11 cellular contexts compared by ENCODE assay signal in the genomic region with DNA sequence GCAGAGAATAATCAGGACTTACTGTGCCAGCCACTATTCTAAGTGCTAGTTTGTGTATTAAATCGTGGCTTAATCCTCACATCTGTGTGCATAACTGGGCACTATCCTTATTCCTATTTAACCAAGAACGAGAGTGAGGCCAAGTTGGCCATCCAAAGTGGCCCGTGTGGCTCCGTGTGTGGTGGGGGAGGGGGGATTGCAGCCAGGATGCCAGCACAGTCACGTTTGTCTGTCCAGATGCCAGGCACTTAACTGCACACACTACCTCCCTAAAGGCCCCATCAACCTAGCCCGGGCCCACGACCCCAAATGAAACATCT.
DNase-seq lines count a peak whose midpoint lies in the region; ATAC-seq, FAIRE-seq and TF ChIP-seq lines count a peak whose summit lies in the region.
"Had no signal": no experiment of that assay in that cellular context is flagged by ENCODE, and none has a peak within 500 bp of the region (broad histone marks: within the 10 kb centered on the region; RNA-seq: fewer than 3 reads in every experiment).

No MANE protein-coding gene starts in this region.

- no peak for ATAC-seq in central memory CD8-positive, alpha-beta T cell (replicated peaks; ENCODE audit: extremely low read depth, poor library complexity, severe bottlenecking)

- no peak overlapping the region for H2AFZ ChIP-seq in OCI-LY1 (ENCODE audit: low read length)

- H3K9me2 ChIP-seq in OCI-LY1 (ENCODE audit: low read depth, low read length): no peaks in the 10 kb centered on the region

- FAIRE-seq in RCC 7860 (lab: Jason Lieb, UNC): no peak
- FAIRE-seq: bronchial epithelial cell had no signal

- no peak for DNase-seq in activated naive CD4-positive, alpha-beta T cell treated with anti-CD3 and anti-CD28 coated beads, Interleukin-2, amount 50 U/mL, for 16 hours
- no peak for DNase-seq in central memory CD8-positive, alpha-beta T cell (ENCODE audit: low spot score in 2 of 2)
- no peak for DNase-seq in NCI-H1930 (lab: John Stamatoyannopoulos, UW)
- DNase-seq in ACHN: no peak
- no peak for DNase-seq in RCC 7860 (ENCODE audit: low spot score)
- DNase-seq: activated CD4-positive, alpha-beta T cell treated with anti-CD3 and anti-CD28 coated beads for 48 hours; left lung had no signal

- H3K27ac ChIP-seq in OCI-LY1 (ENCODE audit: low read depth, low read length, poor library complexity, severe bottlenecking) (no peak overlapping the region), stomach smooth muscle (ENCODE audit: low read length) (no peak overlapping the region)
- H3K27ac ChIP-seq: left lung had no signal

- in situ Hi-C loops in ACHN (cut with HindIII; ENCODE audit: low pct_ligation_motif_present, low pct_unique_long_range_greater_than_20kb, low sequenced_read_pairs): no loop called here

- H3K9ac ChIP-seq in OCI-LY1 (ENCODE audit: low read length) (no peak overlapping the region; the same call in 1 of the 2 replicates), stomach smooth muscle (ENCODE audit: low read length in 2 of 2) (no peak overlapping the region)

- H3K4me1 ChIP-seq in OCI-LY1 (ENCODE audit: insufficient read depth, low read length, severe bottlenecking): peaks cover 23% of the 10 kb centered on the region
- H3K4me1 ChIP-seq in stomach smooth muscle (ENCODE audit: control insufficient read depth, insufficient read depth, low read length): peaks cover 17% of the 10 kb centered on the region

- H3F3A ChIP-seq in OCI-LY1 (ENCODE audit: insufficient read depth, low read length): no peaks in the 10 kb centered on the region

- H3K9me3 ChIP-seq in OCI-LY1 (ENCODE audit: low read length) (no peaks in the 10 kb centered on the region), stomach smooth muscle (ENCODE audit: control insufficient read depth in 2 of 2, low read length in 2 of 2) (no peaks in the 10 kb centered on the region)
- H3K9me3 ChIP-seq: left lung had no signal

- H3K4me3 ChIP-seq in OCI-LY1 (ENCODE audit: low read depth, low read length, poor library complexity, severe bottlenecking) (peak overlapping the region; percentile 60), stomach smooth muscle (ENCODE audit: low read length in 2 of 2) (peak overlapping the region; percentile 47 to 59)

- H3K27ac Mint-ChIP-seq in activated naive CD4-positive, alpha-beta T cell treated with anti-CD3 and anti-CD28 coated beads, Interleukin-2, amount 50 U/mL, for 24 hours: no peak overlapping the region
- H3K27ac Mint-ChIP-seq in central memory CD8-positive, alpha-beta T cell (ENCODE audit: low read depth): no peak overlapping the region

- H3K79me2 ChIP-seq in OCI-LY1 (ENCODE audit: insufficient read depth, low read length): no peaks in the 10 kb centered on the region

- H3K27me3 Mint-ChIP-seq in activated naive CD4-positive, alpha-beta T cell treated with anti-CD3 and anti-CD28 coated beads, Interleukin-2, amount 50 U/mL, for 24 hours: peaks cover 37% of the 10 kb centered on the region
- H3K27me3 Mint-ChIP-seq in central memory CD8-positive, alpha-beta T cell: peaks cover 59% of the 10 kb centered on the region

- H3K36me3 ChIP-seq in OCI-LY1 (ENCODE audit: insufficient read depth, low read length) (no peaks in the 10 kb centered on the region), stomach smooth muscle (ENCODE audit: control insufficient read depth in 2 of 2, insufficient read depth in 2 of 2, low read length in 2 of 2) (no peaks in the 10 kb centered on the region)
- H3K36me3 ChIP-seq: left lung had no signal

- H4K20me1 ChIP-seq in OCI-LY1 (ENCODE audit: insufficient read depth, low read length): no peaks in the 10 kb centered on the region

- H3K27me3 ChIP-seq in OCI-LY1 (ENCODE audit: insufficient read depth, low read length) (0 out of 2 replicates have a peak, but pooled peaks cover 8% of the 10 kb centered on the region), stomach smooth muscle (ENCODE audit: control insufficient read depth in 1 of 2, insufficient read depth in 2 of 2, low read length in 2 of 2) (peaks cover 54 to 77% of the 10 kb centered on the region in 2 donors)

- peak overlapping the region; percentile 73 for H3K4me3 Mint-ChIP-seq in activated naive CD4-positive, alpha-beta T cell treated with anti-CD3 and anti-CD28 coated beads, Interleukin-2, amount 50 U/mL, for 24 hours
- H3K4me3 Mint-ChIP-seq in central memory CD8-positive, alpha-beta T cell: peak overlapping the region; percentile 68

- TF ChIP-seq CTCF in OCI-LY1 (IDR thresholded peaks at IDR 0.05; ENCODE audit: low read length): no peak

- H3K4me1 Mint-ChIP-seq in activated naive CD4-positive, alpha-beta T cell treated with anti-CD3 and anti-CD28 coated beads, Interleukin-2, amount 50 U/mL, for 24 hours: peaks cover 8% of the 10 kb centered on the region
- H3K4me1 Mint-ChIP-seq in central memory CD8-positive, alpha-beta T cell: no peaks in the 10 kb centered on the region

- no peaks in the 10 kb centered on the region for H3K36me3 Mint-ChIP-seq in activated naive CD4-positive, alpha-beta T cell treated with anti-CD3 and anti-CD28 coated beads, Interleukin-2, amount 50 U/mL, for 24 hours
- no peaks in the 10 kb centered on the region for H3K36me3 Mint-ChIP-seq in central memory CD8-positive, alpha-beta T cell (ENCODE audit: insufficient read depth)

- H3K4me2 ChIP-seq in OCI-LY1 (ENCODE audit: low read length): peak overlapping the region; percentile 79

- no peaks in the 10 kb centered on the region for H3K9me3 Mint-ChIP-seq in activated naive CD4-positive, alpha-beta T cell treated with anti-CD3 and anti-CD28 coated beads, Interleukin-2, amount 50 U/mL, for 24 hours
- no peaks in the 10 kb centered on the region for H3K9me3 Mint-ChIP-seq in central memory CD8-positive, alpha-beta T cell
